In the genomic region with DNA sequence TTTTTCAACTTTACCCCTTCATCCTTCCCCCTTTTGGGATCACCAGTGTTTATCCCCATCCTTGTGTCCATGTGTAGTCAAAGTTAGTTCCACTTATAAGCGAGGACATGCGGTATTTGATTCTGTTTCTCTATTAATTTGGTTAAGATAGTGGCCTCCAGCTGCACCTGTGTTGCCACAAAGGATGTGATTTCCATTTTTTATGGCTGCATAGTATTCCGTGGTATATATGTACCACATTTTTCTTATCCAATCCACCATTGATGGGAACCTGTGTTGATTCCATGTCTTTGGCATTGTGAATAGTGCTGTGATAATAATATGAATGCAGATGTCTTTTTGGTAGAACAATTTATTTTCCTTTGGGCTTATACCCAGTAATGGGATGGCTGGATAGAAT, we compare ENCODE assay signal across 2 cellular contexts.
TF ChIP-seq lines count a peak whose summit lies in the region.

No MANE protein-coding gene starts in this region.

TF ChIP-seq in SK-N-SH treated with all-trans-retinoic acid at 6 μM for 48 hours, 23 proteins besides CTCF, POLR2A, EP300 and RAD21 (continued from another document):
- TF ChIP-seq, protein P1, sequence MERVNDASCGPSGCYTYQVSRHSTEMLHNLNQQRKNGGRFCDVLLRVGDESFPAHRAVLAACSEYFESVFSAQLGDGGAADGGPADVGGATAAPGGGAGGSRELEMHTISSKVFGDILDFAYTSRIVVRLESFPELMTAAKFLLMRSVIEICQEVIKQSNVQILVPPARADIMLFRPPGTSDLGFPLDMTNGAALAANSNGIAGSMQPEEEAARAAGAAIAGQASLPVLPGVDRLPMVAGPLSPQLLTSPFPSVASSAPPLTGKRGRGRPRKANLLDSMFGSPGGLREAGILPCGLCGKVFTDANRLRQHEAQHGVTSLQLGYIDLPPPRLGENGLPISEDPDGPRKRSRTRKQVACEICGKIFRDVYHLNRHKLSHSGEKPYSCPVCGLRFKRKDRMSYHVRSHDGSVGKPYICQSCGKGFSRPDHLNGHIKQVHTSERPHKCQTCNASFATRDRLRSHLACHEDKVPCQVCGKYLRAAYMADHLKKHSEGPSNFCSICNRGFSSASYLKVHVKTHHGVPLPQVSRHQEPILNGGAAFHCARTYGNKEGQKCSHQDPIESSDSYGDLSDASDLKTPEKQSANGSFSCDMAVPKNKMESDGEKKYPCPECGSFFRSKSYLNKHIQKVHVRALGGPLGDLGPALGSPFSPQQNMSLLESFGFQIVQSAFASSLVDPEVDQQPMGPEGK (CRISPR knock-in tag; IDR thresholded peaks at IDR 0.05; ENCODE audit: borderline replicate concordance): no peak
- TF ChIP-seq TOX (CRISPR knock-in tag; IDR thresholded peaks at IDR 0.05; ENCODE audit: borderline replicate concordance) (no peak), ZNF565 (CRISPR knock-in tag; conservative IDR thresholded peaks at IDR 0.05; ENCODE audit: low read depth) (no peak)
- TF ChIP-seq, protein P2, sequence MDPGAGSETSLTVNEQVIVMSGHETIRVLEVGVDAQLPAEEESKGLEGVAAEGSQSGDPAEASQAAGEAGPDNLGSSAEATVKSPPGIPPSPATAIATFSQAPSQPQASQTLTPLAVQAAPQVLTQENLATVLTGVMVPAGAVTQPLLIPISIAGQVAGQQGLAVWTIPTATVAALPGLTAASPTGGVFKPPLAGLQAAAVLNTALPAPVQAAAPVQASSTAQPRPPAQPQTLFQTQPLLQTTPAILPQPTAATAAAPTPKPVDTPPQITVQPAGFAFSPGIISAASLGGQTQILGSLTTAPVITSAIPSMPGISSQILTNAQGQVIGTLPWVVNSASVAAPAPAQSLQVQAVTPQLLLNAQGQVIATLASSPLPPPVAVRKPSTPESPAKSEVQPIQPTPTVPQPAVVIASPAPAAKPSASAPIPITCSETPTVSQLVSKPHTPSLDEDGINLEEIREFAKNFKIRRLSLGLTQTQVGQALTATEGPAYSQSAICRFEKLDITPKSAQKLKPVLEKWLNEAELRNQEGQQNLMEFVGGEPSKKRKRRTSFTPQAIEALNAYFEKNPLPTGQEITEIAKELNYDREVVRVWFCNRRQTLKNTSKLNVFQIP (CRISPR knock-in tag; IDR thresholded peaks at IDR 0.05; ENCODE audit: borderline replicate concordance, low read depth): no peak

TF ChIP-seq in SK-N-SH, 30 proteins besides CTCF, POLR2A, EP300 and RAD21 (continued from another document):
- TF ChIP-seq FOSL2 (IDR thresholded peaks at IDR 0.05; ENCODE audit: borderline replicate concordance, low read depth): no peak
- TF ChIP-seq, protein P3, sequence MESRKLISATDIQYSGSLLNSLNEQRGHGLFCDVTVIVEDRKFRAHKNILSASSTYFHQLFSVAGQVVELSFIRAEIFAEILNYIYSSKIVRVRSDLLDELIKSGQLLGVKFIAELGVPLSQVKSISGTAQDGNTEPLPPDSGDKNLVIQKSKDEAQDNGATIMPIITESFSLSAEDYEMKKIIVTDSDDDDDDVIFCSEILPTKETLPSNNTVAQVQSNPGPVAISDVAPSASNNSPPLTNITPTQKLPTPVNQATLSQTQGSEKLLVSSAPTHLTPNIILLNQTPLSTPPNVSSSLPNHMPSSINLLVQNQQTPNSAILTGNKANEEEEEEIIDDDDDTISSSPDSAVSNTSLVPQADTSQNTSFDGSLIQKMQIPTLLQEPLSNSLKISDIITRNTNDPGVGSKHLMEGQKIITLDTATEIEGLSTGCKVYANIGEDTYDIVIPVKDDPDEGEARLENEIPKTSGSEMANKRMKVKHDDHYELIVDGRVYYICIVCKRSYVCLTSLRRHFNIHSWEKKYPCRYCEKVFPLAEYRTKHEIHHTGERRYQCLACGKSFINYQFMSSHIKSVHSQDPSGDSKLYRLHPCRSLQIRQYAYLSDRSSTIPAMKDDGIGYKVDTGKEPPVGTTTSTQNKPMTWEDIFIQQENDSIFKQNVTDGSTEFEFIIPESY (IDR thresholded peaks at IDR 0.05; ENCODE audit: borderline replicate concordance, low read depth): no peak
- TF ChIP-seq, protein P4, sequence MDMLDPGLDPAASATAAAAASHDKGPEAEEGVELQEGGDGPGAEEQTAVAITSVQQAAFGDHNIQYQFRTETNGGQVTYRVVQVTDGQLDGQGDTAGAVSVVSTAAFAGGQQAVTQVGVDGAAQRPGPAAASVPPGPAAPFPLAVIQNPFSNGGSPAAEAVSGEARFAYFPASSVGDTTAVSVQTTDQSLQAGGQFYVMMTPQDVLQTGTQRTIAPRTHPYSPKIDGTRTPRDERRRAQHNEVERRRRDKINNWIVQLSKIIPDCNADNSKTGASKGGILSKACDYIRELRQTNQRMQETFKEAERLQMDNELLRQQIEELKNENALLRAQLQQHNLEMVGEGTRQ (IDR thresholded peaks at IDR 0.05; ENCODE audit: borderline replicate concordance, low read depth, low read length): no peak
TF ChIP-seq in SK-N-SH: peak in this region for 0.
